8 cellular contexts compared by ENCODE assay signal in genomic region chr12:130838951-130839769, GRCh38. TPM values are rescaled to one million over a fixed set of nuclear protein-coding genes. Genes with fewer than 3 reads are reported as not detected.
DNase-seq lines count a peak whose midpoint lies in the region; ATAC-seq and TF ChIP-seq lines count a peak whose summit lies in the region.

STX2 (minus strand) TSS chr12:130839250; CDS start chr12:130839099, 151 bp downstream.

- H3K36me3 ChIP-seq in H7 (replicated peaks; ENCODE audit: control insufficient read depth, insufficient read depth, low read length): no peaks in the 10 kb centered on the region
- H3K36me3 ChIP-seq in SJCRH30: no peaks in the 10 kb centered on the region
- no peaks in the 10 kb centered on the region for H3K36me3 ChIP-seq in gastroesophageal sphincter

- peaks cover 5% of the 10 kb centered on the region for H3K27me3 ChIP-seq in H7 (ENCODE audit: control insufficient read depth, insufficient read depth, low read length)
- H3K27me3 ChIP-seq in SJCRH30: no peaks in the 10 kb centered on the region
- H3K27me3 ChIP-seq in gastroesophageal sphincter: no peaks in the 10 kb centered on the region

- H3K4me3 ChIP-seq in H7 (ENCODE audit: insufficient read depth, low read depth, low read length) (peak within 1 kb of the TSS; percentile 79), SJCRH30 (peak within 1 kb of the TSS; percentile 65), gastroesophageal sphincter (peak within 1 kb of the TSS; percentile 77 to 100)

- H3K4me1 ChIP-seq in SJCRH30 (no peaks in the 10 kb centered on the region), gastroesophageal sphincter (peaks cover 0 to 47% (median 13%) of the 10 kb centered on the region in 3 donors)

- TF ChIP-seq EP300 in gastroesophageal sphincter (IDR thresholded peaks at IDR 0.05): no peak

- WGBS in gastroesophageal sphincter (ENCODE audit: low coverage in 1 of 2), 2 donors: 0 to 3% methylated on average over 2 to 13 of the region's 79 CpGs

- peak in 3 of 4 experiments; percentile 5 to 53 (median 9) for TF ChIP-seq CTCF in gastroesophageal sphincter (IDR thresholded peaks at IDR 0.05)

- H3K9me3 ChIP-seq in SJCRH30 (replicated peaks): no peaks in the 10 kb centered on the region
- H3K9me3 ChIP-seq in gastroesophageal sphincter: no peaks in the 10 kb centered on the region

- ATAC-seq in gastroesophageal sphincter: peak; percentile 98

- peak; percentile 98 for DNase-seq in GM03348 (ENCODE audit: low spot score)
- peak; percentile 95 for DNase-seq in H7
- peak; percentile 72 for DNase-seq in M059J (ENCODE audit: low read depth)
- DNase-seq in SJCRH30: peak; percentile 74 to 84
- peak; percentile 90 for DNase-seq in activated naive CD4-positive, alpha-beta T cell treated with Interleukin-2 at 50 U/mL for 16 hours
- peak in 54 of 56 donors; percentile 39 to 94 (median 84) for DNase-seq in nucleus accumbens (lab: John Stamatoyannopoulos, UW)
- peak in 48 of 49 donors; percentile 41 to 96 (median 82) for DNase-seq in substantia nigra (lab: John Stamatoyannopoulos, UW)

- H3K27ac ChIP-seq in SJCRH30: no peak within 1 kb of the TSS; the same call in 1 of the 2 replicates
- peak within 1 kb of the TSS; percentile 57 to 94 (median 88) for H3K27ac ChIP-seq in gastroesophageal sphincter
- peak within 1 kb of the TSS; percentile 67 for H3K27ac ChIP-seq in substantia nigra (ENCODE audit: low read depth, low read length, poor library complexity, severe bottlenecking)

- peak; percentile 27 to 61 for TF ChIP-seq POLR2A in gastroesophageal sphincter (IDR thresholded peaks at IDR 0.05)

RNA-seq across cellular contexts. Expression of gene STX2, which starts in this region (rescaled TPM):
- 19.3 and 24.9 TPM in 2 replicates for total RNA-seq in H7 (2014; rRNA removed; shearing (Covaris generic))
- total RNA-seq in M059J (2014; rRNA removed; shearing (Covaris generic)): 17.8 and 29.2 TPM in 2 replicates
- 26.9 TPM in 2 replicates for total RNA-seq in SJCRH30 (2014; rRNA removed; shearing (Covaris generic))
- 10 to 100 TPM; 41.6 to 77.5 (median 54.3) TPM for total RNA-seq in gastroesophageal sphincter
